ENCODE assay signal across 8 cellular contexts in the genomic region with DNA sequence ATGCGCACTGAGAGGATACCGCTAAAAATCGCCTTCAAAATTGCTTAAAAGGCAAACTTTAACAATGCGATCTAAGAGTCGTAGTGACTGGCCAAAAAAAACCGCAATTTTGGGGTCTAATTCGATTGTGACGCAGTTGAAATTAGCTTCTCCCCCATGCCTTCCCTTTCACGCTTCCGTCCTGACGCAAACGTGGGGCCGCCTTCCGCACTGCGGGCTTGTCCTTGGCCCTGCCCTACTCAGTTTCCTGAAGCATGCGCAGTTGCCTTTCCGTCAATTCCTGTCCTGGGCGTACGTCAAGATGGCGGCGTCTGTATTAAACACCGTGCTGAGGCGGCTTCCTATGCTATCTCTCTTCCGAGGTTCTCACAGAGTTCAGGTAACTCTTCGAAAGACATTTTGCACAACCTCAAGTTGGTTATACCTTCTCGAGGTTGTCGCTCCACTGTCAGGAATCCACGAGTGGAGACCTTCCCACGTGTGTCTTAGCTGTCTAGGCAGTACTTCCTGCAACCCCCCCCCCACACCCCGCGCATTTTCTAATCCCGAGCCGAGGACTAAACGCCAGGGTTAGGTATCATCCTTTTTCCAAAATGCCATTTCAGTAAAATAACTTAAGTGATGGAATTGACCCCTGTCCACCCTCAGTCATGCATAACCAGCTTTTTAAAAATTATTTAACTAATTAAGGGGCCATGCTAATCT. TPM values are rescaled to one million over a fixed set of nuclear protein-coding genes. Genes with fewer than 3 reads are reported as not detected.
DNase-seq lines count a peak whose midpoint lies in the region; ATAC-seq, FAIRE-seq and TF ChIP-seq lines count a peak whose summit lies in the region.

A gene (plus strand): TSS at position 276 of the 705 bp plus-strand sequence. CDS start 26 bp downstream, at position 302.

- H3K36me3 ChIP-seq in breast epithelium: no peaks in the 10 kb centered on the region
- H3K36me3 ChIP-seq in small intestine (ENCODE audit: control insufficient read depth in 2 of 2, insufficient read depth in 2 of 2, low read length in 2 of 2): peaks cover 2 to 12% of the 10 kb centered on the region in 2 donors

- DNase-seq in A549 (ENCODE audit: low read depth in 1 of 2, low spot score in 1 of 2) (peak; percentile 74 to 96), NCI-H2196 (lab: John Stamatoyannopoulos, UW; ENCODE audit: unreplicated experiment) (peak; percentile 95), breast epithelium (ENCODE audit: low spot score in 2 of 2) (peak; percentile 98), iPS-NIHi11 (ENCODE audit: low spot score) (peak; percentile 88), small intestine (peak; percentile 99)

- TF ChIP-seq CTCF in A549 (IDR thresholded peaks at IDR 0.05): no peak
- TF ChIP-seq CTCF in VCaP (conservative IDR thresholded peaks at IDR 0.05): no peak
- no peak for TF ChIP-seq CTCF in breast epithelium (IDR thresholded peaks at IDR 0.05)

- peak within 1 kb of the TSS; percentile 100 for H3K4me2 ChIP-seq in A549

- H3K9me3 ChIP-seq in A549: no peaks in the 10 kb centered on the region
- H3K9me3 ChIP-seq in breast epithelium: no peaks in the 10 kb centered on the region
- H3K9me3 ChIP-seq in small intestine (ENCODE audit: control insufficient read depth, low read depth): no peaks in the 10 kb centered on the region

- POLR2A ChIA-PET in A549 (lab: Yijun Ruan, JAX): interaction anchor here (0.6 to 1.3 kb wide), 7 partner anchors 9 to 1197 kb away, joined by 3 to 7 read pairs (median 3); a partner anchor contains a TSS

- H3K27me3 ChIP-seq in breast epithelium (no peaks in the 10 kb centered on the region), small intestine (ENCODE audit: control insufficient read depth in 2 of 2, insufficient read depth in 2 of 2, low read length in 2 of 2) (no peaks in the 10 kb centered on the region)

- CTCF ChIA-PET in A549 (lab: Yijun Ruan, JAX): interaction anchor here (0.6 to 1.3 kb wide), 3 partner anchors 8 to 105 kb away, joined by 3 to 5 read pairs (median 4); a partner anchor contains a TSS

- TF ChIP-seq RAD21 in A549 (conservative IDR thresholded peaks at IDR 0.05 in 1 of 2, IDR thresholded peaks at IDR 0.05 in 1 of 2): no peak

- H3K4me3 ChIP-seq in A549: peak within 1 kb of the TSS; percentile 88
- H3K4me3 ChIP-seq in breast epithelium: peak within 1 kb of the TSS; percentile 82 to 91 (median 86)
- peak within 1 kb of the TSS; percentile 65 to 92 for H3K4me3 ChIP-seq in small intestine (ENCODE audit: low read depth in 1 of 2, low read length in 2 of 2)

- TF ChIP-seq POLR2A in A549 (IDR thresholded peaks at IDR 0.05; ENCODE audit: low read length) (peak; percentile 79), breast epithelium (IDR thresholded peaks at IDR 0.05) (peak; percentile 94)

- ATAC-seq in A549 (peak; percentile 80 to 85), GM18868 (IDR thresholded peaks at IDR 0.05; ENCODE audit: unreplicated experiment) (peak; percentile 71), HG03108 (IDR thresholded peaks at IDR 0.05; ENCODE audit: unreplicated experiment) (peak; percentile 62)

- intact Hi-C loops in breast epithelium (cut with DNase I; ENCODE audit: low total_unique reads): no loop called here

- WGBS in A549 (ENCODE audit: missing lambda C conversion rate): 1% methylated on average over 34 of the region's 34 CpGs
- 0% methylated on average over 34 of the region's 34 CpGs for WGBS in small intestine, 3 donors

- H3K4me1 ChIP-seq in A549 (peaks cover 26% of the 10 kb centered on the region), breast epithelium (peaks cover 0 to 7% of the 10 kb centered on the region in 2 donors), small intestine (ENCODE audit: control insufficient read depth in 2 of 2, insufficient read depth in 1 of 2, low read depth in 1 of 2, low read length in 1 of 2) (peaks cover 0 to 3% of the 10 kb centered on the region in 2 donors)

- no peak for TF ChIP-seq EP300 in A549 (IDR thresholded peaks at IDR 0.05)

- H3K27ac ChIP-seq in A549: peak within 1 kb of the TSS; percentile 94 to 97
- peak within 1 kb of the TSS; percentile 97 for H3K27ac ChIP-seq in VCaP
- H3K27ac ChIP-seq in breast epithelium: peak within 1 kb of the TSS; percentile 95 to 100
- peak within 1 kb of the TSS; percentile 98 to 99 for H3K27ac ChIP-seq in small intestine (ENCODE audit: low read depth in 1 of 2, low read length in 1 of 2)

- FAIRE-seq in A549 (lab: Jason Lieb, UNC) (no peak), small intestine (lab: Jason Lieb, UNC) (no peak)

TF ChIP-seq in A549, 52 proteins besides CTCF, POLR2A, EP300 and RAD21 (continues in another document):
- TF ChIP-seq EHF (CRISPR knock-in tag; IDR thresholded peaks at IDR 0.05) (no peak), RNF2 (IDR thresholded peaks at IDR 0.05; ENCODE audit: borderline replicate concordance, low read depth) (no peak), ZNF302 (CRISPR knock-in tag; IDR thresholded peaks at IDR 0.05) (no peak), RARB (CRISPR knock-in tag; IDR thresholded peaks at IDR 0.05) (no peak), FOSB (CRISPR knock-in tag; IDR thresholded peaks at IDR 0.05) (no peak), HOXA7 (CRISPR knock-in tag; IDR thresholded peaks at IDR 0.05) (no peak), KDM5A (IDR thresholded peaks at IDR 0.05) (peak; percentile 81), MAZ (IDR thresholded peaks at IDR 0.05; ENCODE audit: borderline replicate concordance, low read depth, low read length) (0 out of 2 replicates have a peak, but pooled peaks have one; percentile 17)
- TF ChIP-seq, protein P1, sequence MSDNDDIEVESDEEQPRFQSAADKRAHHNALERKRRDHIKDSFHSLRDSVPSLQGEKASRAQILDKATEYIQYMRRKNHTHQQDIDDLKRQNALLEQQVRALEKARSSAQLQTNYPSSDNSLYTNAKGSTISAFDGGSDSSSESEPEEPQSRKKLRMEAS (IDR thresholded peaks at IDR 0.05): peak; percentile 73
- TF ChIP-seq, protein P2, sequence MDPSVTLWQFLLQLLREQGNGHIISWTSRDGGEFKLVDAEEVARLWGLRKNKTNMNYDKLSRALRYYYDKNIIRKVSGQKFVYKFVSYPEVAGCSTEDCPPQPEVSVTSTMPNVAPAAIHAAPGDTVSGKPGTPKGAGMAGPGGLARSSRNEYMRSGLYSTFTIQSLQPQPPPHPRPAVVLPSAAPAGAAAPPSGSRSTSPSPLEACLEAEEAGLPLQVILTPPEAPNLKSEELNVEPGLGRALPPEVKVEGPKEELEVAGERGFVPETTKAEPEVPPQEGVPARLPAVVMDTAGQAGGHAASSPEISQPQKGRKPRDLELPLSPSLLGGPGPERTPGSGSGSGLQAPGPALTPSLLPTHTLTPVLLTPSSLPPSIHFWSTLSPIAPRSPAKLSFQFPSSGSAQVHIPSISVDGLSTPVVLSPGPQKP (IDR thresholded peaks at IDR 0.05; ENCODE audit: low read depth, low read length): no peak
- TF ChIP-seq, protein P3, sequence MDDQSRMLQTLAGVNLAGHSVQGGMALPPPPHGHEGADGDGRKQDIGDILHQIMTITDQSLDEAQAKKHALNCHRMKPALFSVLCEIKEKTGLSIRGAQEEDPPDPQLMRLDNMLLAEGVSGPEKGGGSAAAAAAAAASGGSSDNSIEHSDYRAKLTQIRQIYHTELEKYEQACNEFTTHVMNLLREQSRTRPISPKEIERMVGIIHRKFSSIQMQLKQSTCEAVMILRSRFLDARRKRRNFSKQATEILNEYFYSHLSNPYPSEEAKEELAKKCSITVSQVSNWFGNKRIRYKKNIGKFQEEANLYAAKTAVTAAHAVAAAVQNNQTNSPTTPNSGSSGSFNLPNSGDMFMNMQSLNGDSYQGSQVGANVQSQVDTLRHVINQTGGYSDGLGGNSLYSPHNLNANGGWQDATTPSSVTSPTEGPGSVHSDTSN (IDR thresholded peaks at IDR 0.05): no peak
- TF ChIP-seq, protein P4, sequence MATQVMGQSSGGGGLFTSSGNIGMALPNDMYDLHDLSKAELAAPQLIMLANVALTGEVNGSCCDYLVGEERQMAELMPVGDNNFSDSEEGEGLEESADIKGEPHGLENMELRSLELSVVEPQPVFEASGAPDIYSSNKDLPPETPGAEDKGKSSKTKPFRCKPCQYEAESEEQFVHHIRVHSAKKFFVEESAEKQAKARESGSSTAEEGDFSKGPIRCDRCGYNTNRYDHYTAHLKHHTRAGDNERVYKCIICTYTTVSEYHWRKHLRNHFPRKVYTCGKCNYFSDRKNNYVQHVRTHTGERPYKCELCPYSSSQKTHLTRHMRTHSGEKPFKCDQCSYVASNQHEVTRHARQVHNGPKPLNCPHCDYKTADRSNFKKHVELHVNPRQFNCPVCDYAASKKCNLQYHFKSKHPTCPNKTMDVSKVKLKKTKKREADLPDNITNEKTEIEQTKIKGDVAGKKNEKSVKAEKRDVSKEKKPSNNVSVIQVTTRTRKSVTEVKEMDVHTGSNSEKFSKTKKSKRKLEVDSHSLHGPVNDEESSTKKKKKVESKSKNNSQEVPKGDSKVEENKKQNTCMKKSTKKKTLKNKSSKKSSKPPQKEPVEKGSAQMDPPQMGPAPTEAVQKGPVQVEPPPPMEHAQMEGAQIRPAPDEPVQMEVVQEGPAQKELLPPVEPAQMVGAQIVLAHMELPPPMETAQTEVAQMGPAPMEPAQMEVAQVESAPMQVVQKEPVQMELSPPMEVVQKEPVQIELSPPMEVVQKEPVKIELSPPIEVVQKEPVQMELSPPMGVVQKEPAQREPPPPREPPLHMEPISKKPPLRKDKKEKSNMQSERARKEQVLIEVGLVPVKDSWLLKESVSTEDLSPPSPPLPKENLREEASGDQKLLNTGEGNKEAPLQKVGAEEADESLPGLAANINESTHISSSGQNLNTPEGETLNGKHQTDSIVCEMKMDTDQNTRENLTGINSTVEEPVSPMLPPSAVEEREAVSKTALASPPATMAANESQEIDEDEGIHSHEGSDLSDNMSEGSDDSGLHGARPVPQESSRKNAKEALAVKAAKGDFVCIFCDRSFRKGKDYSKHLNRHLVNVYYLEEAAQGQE (IDR thresholded peaks at IDR 0.05): no peak

RNA-seq across cellular contexts. Expression of the gene that starts here (rescaled TPM):
- 91.1 and 97.3 TPM in 2 replicates for polyA plus RNA-seq in A549 (2011; rRNA removed)
- 82.9 and 109 TPM in 2 replicates for polyA plus RNA-seq in A549 (2012; cell fraction: cytosol; rRNA removed)
- 43.7 and 51.4 TPM in 2 replicates for polyA plus RNA-seq in A549 (2012; cell fraction: nucleus; rRNA removed)
- polyA plus RNA-seq in A549 (2017; fragmentation: RNase III; extraction: RNeasy Plus Mini Kit Qiagen cat#74134 plus additional on column Dnase treatment): 83.6 to 104 TPM (median 85.3 TPM) in 3 replicates
- polyA minus RNA-seq in A549 (2011; rRNA and poly(A)+ RNA removed): 73.2 and 79.0 TPM in 2 replicates
- total RNA-seq in breast epithelium: 10 to 100 TPM; 42.1 to 70.8 (median 52.4) TPM
- 10 to 100 TPM; 89.4 to 93.0 (median 91.2) TPM for polyA plus RNA-seq in small intestine

Comparison
In these comparisons a context has a peak if more than half of its experiments do, and no peak if none do; other contexts are left out.
1. Peak in every context shown above with its lines: DNase-seq, ATAC-seq, H3K4me3 ChIP-seq and H3K27ac ChIP-seq.